In genomic region chr4:106809083-106809482, GRCh38 we compare ENCODE assay signal across 9 cellular contexts.
DNase-seq lines count a peak whose midpoint lies in the region; ATAC-seq and TF ChIP-seq lines count a peak whose summit lies in the region.
"Had no signal": no experiment of that assay in that cellular context is flagged by ENCODE, and none has a peak within 500 bp of the region (broad histone marks: within the 10 kb centered on the region; RNA-seq: fewer than 3 reads in every experiment).

No MANE protein-coding gene starts in this region.

- no peaks in the 10 kb centered on the region for H3K9me3 ChIP-seq in WERI-Rb-1 (ENCODE audit: severe bottlenecking)
- no peaks in the 10 kb centered on the region for H3K9me3 ChIP-seq in liver (ENCODE audit: control insufficient read depth in 4 of 4, low read length in 3 of 4)

- no peaks in the 10 kb centered on the region for H3K4me1 ChIP-seq in KMS-11 (ENCODE audit: low read depth, poor library complexity, severe bottlenecking)
- no peaks in the 10 kb centered on the region for H3K4me1 ChIP-seq in liver (ENCODE audit: control insufficient read depth in 4 of 4, insufficient read depth in 4 of 4, low read length in 3 of 4)

- no peak overlapping the region for H3K4me3 ChIP-seq in KMS-11 (IDR thresholded peaks at IDR 0.05; ENCODE audit: insufficient read depth, low read depth, low read length)
- H3K4me3 ChIP-seq in WERI-Rb-1 (ENCODE audit: low read depth, low read length), result no peak overlapping the region
- no peak overlapping the region for H3K4me3 ChIP-seq in liver (ENCODE audit: low read depth in 1 of 3, low read length in 3 of 3)

- H3K27ac ChIP-seq in KMS-11 (no peak overlapping the region), WERI-Rb-1 (no peak overlapping the region), liver (ENCODE audit: low read depth in 1 of 2, low read length in 2 of 2) (no peak overlapping the region)

- peak; percentile 25 to 34 for TF ChIP-seq RAD21 in liver (IDR thresholded peaks at IDR 0.05)

- intact Hi-C loops in Calu3 (cut with micrococcal nuclease; ENCODE audit: unreplicated experiment), result loop anchor here (1.0 to 5.0 kb wide), 3 partner anchors 307 to 480 kb away; no protein-coding TSS in a partner anchor
- intact Hi-C loops in activated CD4-positive, alpha-beta memory T cell treated with anti-CD3 and anti-CD28 coated beads for 36 hours (cut with micrococcal nuclease), result no loop called here

- no peak overlapping the region for H3K4me3 Mint-ChIP-seq in Calu3 (ENCODE audit: low read depth, unreplicated experiment)
- H3K4me3 Mint-ChIP-seq in activated CD4-positive, alpha-beta memory T cell treated with anti-CD3 and anti-CD28 coated beads for 36 hours, result no peak overlapping the region
- H3K4me3 Mint-ChIP-seq in activated CD8-positive, alpha-beta memory T cell treated with anti-CD3 and anti-CD28 coated beads, Interleukin-2, amount 10 ng/mL, durations not matched to agents 7 days and 5 days, result no peak overlapping the region

- no peak overlapping the region for H3K27ac Mint-ChIP-seq in Calu3 (ENCODE audit: unreplicated experiment)
- H3K27ac Mint-ChIP-seq in activated CD4-positive, alpha-beta memory T cell treated with anti-CD3 and anti-CD28 coated beads for 36 hours, result no peak overlapping the region
- H3K27ac Mint-ChIP-seq in activated CD8-positive, alpha-beta memory T cell treated with anti-CD3 and anti-CD28 coated beads, Interleukin-2, amount 10 ng/mL, durations not matched to agents 7 days and 5 days, result no peak overlapping the region

- BruUV-seq in Calu3 (replicated peaks; lab: Mats Ljungman, UMichigan), result no TSS peak

- H3K79me2 ChIP-seq in KMS-11 (ENCODE audit: insufficient read depth, low read depth), result no peaks in the 10 kb centered on the region

- H3K36me3 ChIP-seq in KMS-11 (ENCODE audit: insufficient read depth), result no peaks in the 10 kb centered on the region; the same call in 1 of the 2 replicates
- no peaks in the 10 kb centered on the region for H3K36me3 ChIP-seq in WERI-Rb-1
- no peaks in the 10 kb centered on the region for H3K36me3 ChIP-seq in liver (ENCODE audit: control insufficient read depth in 4 of 4, insufficient read depth in 3 of 4, low read depth in 1 of 4, low read length in 3 of 4)

- H3K4me1 Mint-ChIP-seq in Calu3 (ENCODE audit: low read depth, unreplicated experiment), result no peaks in the 10 kb centered on the region
- H3K4me1 Mint-ChIP-seq in activated CD4-positive, alpha-beta memory T cell treated with anti-CD3 and anti-CD28 coated beads for 36 hours (ENCODE audit: low read depth), result no peaks in the 10 kb centered on the region
- no peaks in the 10 kb centered on the region for H3K4me1 Mint-ChIP-seq in activated CD8-positive, alpha-beta memory T cell treated with anti-CD3 and anti-CD28 coated beads, Interleukin-2, amount 10 ng/mL, durations not matched to agents 7 days and 5 days

- H2AFZ ChIP-seq in KMS-11 (ENCODE audit: low read depth), result no peak overlapping the region

- H3K36me3 Mint-ChIP-seq in Calu3 (ENCODE audit: insufficient read depth, unreplicated experiment), result no peaks in the 10 kb centered on the region
- H3K36me3 Mint-ChIP-seq in activated CD4-positive, alpha-beta memory T cell treated with anti-CD3 and anti-CD28 coated beads for 36 hours, result no peaks in the 10 kb centered on the region
- H3K36me3 Mint-ChIP-seq in activated CD8-positive, alpha-beta memory T cell treated with anti-CD3 and anti-CD28 coated beads, Interleukin-2, amount 10 ng/mL, durations not matched to agents 7 days and 5 days, result no peaks in the 10 kb centered on the region

- H3K27me3 ChIP-seq in KMS-11 (ENCODE audit: insufficient read depth, low read depth), result no peaks in the 10 kb centered on the region
- H3K27me3 ChIP-seq in WERI-Rb-1 (ENCODE audit: insufficient read depth, low read depth, severe bottlenecking), result no peaks in the 10 kb centered on the region
- no peaks in the 10 kb centered on the region for H3K27me3 ChIP-seq in liver (ENCODE audit: control insufficient read depth in 4 of 4, insufficient read depth in 4 of 4, low read length in 3 of 4)

- no peaks in the 10 kb centered on the region for H3K9me3 Mint-ChIP-seq in Calu3 (ENCODE audit: low read depth, unreplicated experiment)
- H3K9me3 Mint-ChIP-seq in activated CD4-positive, alpha-beta memory T cell treated with anti-CD3 and anti-CD28 coated beads for 36 hours, result no peaks in the 10 kb centered on the region
- H3K9me3 Mint-ChIP-seq in activated CD8-positive, alpha-beta memory T cell treated with anti-CD3 and anti-CD28 coated beads, Interleukin-2, amount 10 ng/mL, durations not matched to agents 7 days and 5 days (ENCODE audit: low read depth), result no peaks in the 10 kb centered on the region

- H3K4me2 ChIP-seq in KMS-11, result no peak overlapping the region

- DNase-seq in Calu3 (peak; percentile 15), WERI-Rb-1 (peak; percentile 44)
- no peak for DNase-seq in activated CD4-positive, alpha-beta memory T cell treated with anti-CD3 and anti-CD28 coated beads for 36 hours
- no peak for DNase-seq in activated CD8-positive, alpha-beta memory T cell treated with anti-CD3 and anti-CD28 coated beads, Interleukin-2, amount 10 ng/mL, durations not matched to agents 7 days and 5 days
- DNase-seq: aorta had no signal

- no peak for TF ChIP-seq CTCF in Calu3 (IDR thresholded peaks at IDR 0.05; ENCODE audit: unreplicated experiment)
- TF ChIP-seq CTCF in KMS-11 (conservative IDR thresholded peaks at IDR 0.05; ENCODE audit: low read depth, low read length), result peak; percentile 56
- TF ChIP-seq CTCF in WERI-Rb-1 (IDR thresholded peaks at IDR 0.05; ENCODE audit: low read depth, low read length), result peak; percentile 75
- no peak for TF ChIP-seq CTCF in liver (IDR thresholded peaks at IDR 0.05; ENCODE audit: low read depth, low read length, missing input control)

- H4K20me1 ChIP-seq in KMS-11 (ENCODE audit: insufficient read depth), result no peaks in the 10 kb centered on the region

- POLR2A ChIA-PET in activated CD4-positive, alpha-beta memory T cell treated with anti-CD3 and anti-CD28 coated beads for 36 hours (lab: Charles Lee), result no interaction called here

- H3K9ac ChIP-seq in KMS-11 (no peak overlapping the region), liver (ENCODE audit: low read depth in 1 of 2, low read length in 2 of 2) (no peak overlapping the region)

- CTCF ChIA-PET in Calu3 (lab: Charles Lee), result interaction anchor here (1.2 kb wide), 1 partner anchor 439 kb away, joined by 4 read pairs; no protein-coding TSS in a partner anchor
- CTCF ChIA-PET in activated CD4-positive, alpha-beta memory T cell treated with anti-CD3 and anti-CD28 coated beads for 36 hours (lab: Charles Lee), result no interaction called here
- CTCF ChIA-PET in activated CD8-positive, alpha-beta memory T cell treated with anti-CD3 and anti-CD28 coated beads, Interleukin-2, amount 10 ng/mL, durations not matched to agents 7 days and 5 days (lab: Charles Lee), result no interaction called here

- no peaks in the 10 kb centered on the region for H3K27me3 Mint-ChIP-seq in Calu3 (ENCODE audit: unreplicated experiment)
- H3K27me3 Mint-ChIP-seq in activated CD4-positive, alpha-beta memory T cell treated with anti-CD3 and anti-CD28 coated beads for 36 hours, result no peaks in the 10 kb centered on the region
- H3K27me3 Mint-ChIP-seq in activated CD8-positive, alpha-beta memory T cell treated with anti-CD3 and anti-CD28 coated beads, Interleukin-2, amount 10 ng/mL, durations not matched to agents 7 days and 5 days, result no peaks in the 10 kb centered on the region

- 38% methylated on average over 2 of the region's 2 CpGs for WGBS in liver

- ATAC-seq in GM21737 (IDR thresholded peaks at IDR 0.05; ENCODE audit: unreplicated experiment) (no peak), HG03280 (IDR thresholded peaks at IDR 0.05; ENCODE audit: unreplicated experiment) (no peak)
- ATAC-seq in activated CD8-positive, alpha-beta memory T cell treated with anti-CD3 and anti-CD28 coated beads, Interleukin-2, amount 10 ng/mL, durations not matched to agents 7 days and 5 days, result no peak

TF ChIP-seq in liver, 16 proteins besides CTCF, POLR2A, EP300 and RAD21:
- no peak for TF ChIP-seq YY1 (IDR thresholded peaks at IDR 0.05)
- TF ChIP-seq, protein P1, sequence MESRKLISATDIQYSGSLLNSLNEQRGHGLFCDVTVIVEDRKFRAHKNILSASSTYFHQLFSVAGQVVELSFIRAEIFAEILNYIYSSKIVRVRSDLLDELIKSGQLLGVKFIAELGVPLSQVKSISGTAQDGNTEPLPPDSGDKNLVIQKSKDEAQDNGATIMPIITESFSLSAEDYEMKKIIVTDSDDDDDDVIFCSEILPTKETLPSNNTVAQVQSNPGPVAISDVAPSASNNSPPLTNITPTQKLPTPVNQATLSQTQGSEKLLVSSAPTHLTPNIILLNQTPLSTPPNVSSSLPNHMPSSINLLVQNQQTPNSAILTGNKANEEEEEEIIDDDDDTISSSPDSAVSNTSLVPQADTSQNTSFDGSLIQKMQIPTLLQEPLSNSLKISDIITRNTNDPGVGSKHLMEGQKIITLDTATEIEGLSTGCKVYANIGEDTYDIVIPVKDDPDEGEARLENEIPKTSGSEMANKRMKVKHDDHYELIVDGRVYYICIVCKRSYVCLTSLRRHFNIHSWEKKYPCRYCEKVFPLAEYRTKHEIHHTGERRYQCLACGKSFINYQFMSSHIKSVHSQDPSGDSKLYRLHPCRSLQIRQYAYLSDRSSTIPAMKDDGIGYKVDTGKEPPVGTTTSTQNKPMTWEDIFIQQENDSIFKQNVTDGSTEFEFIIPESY (IDR thresholded peaks at IDR 0.05), result no peak
- no peak for TF ChIP-seq ATF3 (IDR thresholded peaks at IDR 0.05)
- no peak for TF ChIP-seq JUND (IDR thresholded peaks at IDR 0.05)
- TF ChIP-seq RXRA (IDR thresholded peaks at IDR 0.05), result no peak
- TF ChIP-seq NR2F2 (IDR thresholded peaks at IDR 0.05), result no peak
- TF ChIP-seq GABPA (IDR thresholded peaks at IDR 0.05 in 1 of 2, conservative IDR thresholded peaks at IDR 0.05 in 1 of 2), result no peak
- no peak for TF ChIP-seq EGR1 (IDR thresholded peaks at IDR 0.05; ENCODE audit: low read depth in 2 of 2)

Comparison
In these comparisons a context has a peak if more than half of its experiments do, and no peak if none do; other contexts are left out.
1. DNase-seq: peak in Calu3 (single experiment) and WERI-Rb-1 (single experiment); none in activated CD4-positive, alpha-beta memory T cell treated with anti-CD3 and anti-CD28 coated beads for 36 hours (single experiment) and activated CD8-positive, alpha-beta memory T cell treated with anti-CD3 and anti-CD28 coated beads, Interleukin-2, amount 10 ng/mL, durations not matched to agents 7 days and 5 days (single experiment).
2. CTCF ChIP-seq: peak in KMS-11 (single experiment) and WERI-Rb-1 (single experiment); none in Calu3 (single experiment) and liver (single experiment).